ENCODE assay signal across 1 cellular context in the genomic region with DNA sequence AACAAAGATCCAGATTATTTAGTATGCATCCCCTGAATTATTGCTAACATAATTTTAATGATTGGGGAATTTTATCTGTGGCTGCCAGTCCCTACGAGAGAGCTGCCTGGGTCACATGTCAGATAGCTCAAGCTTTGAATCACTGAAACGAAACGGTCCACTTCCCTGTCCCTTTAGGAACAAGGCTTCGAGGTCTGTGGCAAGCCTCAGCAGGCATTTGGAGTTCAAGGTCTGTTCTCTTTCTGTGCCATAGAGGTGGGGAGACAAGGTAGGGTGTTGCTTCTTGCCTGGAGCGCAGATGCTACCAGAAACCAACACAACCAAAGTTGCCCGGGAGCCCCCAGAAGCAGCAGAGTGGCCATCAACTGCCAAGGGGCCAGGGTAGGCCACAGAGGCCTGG.
TF ChIP-seq lines count a peak whose summit lies in the region.

No MANE protein-coding gene starts in this region.

TF ChIP-seq in K562, 482 proteins besides CTCF, POLR2A, EP300 and RAD21:
- TF ChIP-seq CREB1 (IDR thresholded peaks at IDR 0.05): no peak
- no peak for TF ChIP-seq CREB1 (CRISPR knock-in tag; IDR thresholded peaks at IDR 0.05)
TF ChIP-seq in K562: peak in this region for 0.
